Comparison of ENCODE assay signal across 8 cellular contexts in genomic region chr15:81002254-81003022, GRCh38. TPM values are rescaled to one million over a fixed set of nuclear protein-coding genes. Genes with fewer than 3 reads are reported as not detected.
A peak's percentile ranks its signal among the peaks of the same experiment; 100 is the strongest.
DNase-seq lines count a peak whose midpoint lies in the region; ATAC-seq and TF ChIP-seq lines count a peak whose summit lies in the region.

No MANE protein-coding gene starts in this region.

- H3K36me3 ChIP-seq in SK-N-SH (replicated peaks in 1 of 2; ENCODE audit: control insufficient read depth in 1 of 2, insufficient read depth in 2 of 2, low read length in 1 of 2): peaks cover 22 to 36% of the 10 kb centered on the region in 2 experiments

- ATAC-seq in SK-N-SH treated with all-trans-retinoic acid at 6 μM for 48 hours: no peak
- no peak for ATAC-seq in activated naive CD8-positive, alpha-beta T cell treated with anti-CD3 and anti-CD28 coated beads, Interleukin-2, amount 10 ng/mL, durations not matched to agents 7 days and 5 days (ENCODE audit: low read depth)
- ATAC-seq in HG03108 (IDR thresholded peaks at IDR 0.05; ENCODE audit: unreplicated experiment): no peak
- ATAC-seq in activated naive CD4-positive, alpha-beta T cell treated with anti-CD3 and anti-CD28 coated beads, Interleukin-2, amount 50 U/mL, for 72 hours: no peak

- no peak for DNase-seq in SK-N-SH
- DNase-seq in activated naive CD8-positive, alpha-beta T cell treated with anti-CD3 and anti-CD28 coated beads, Interleukin-2, amount 10 ng/mL, durations not matched to agents 7 days and 5 days: no peak
- DNase-seq in iPS-NIHi11 (ENCODE audit: low spot score): peak; percentile 57
- DNase-seq in NAMALWA (ENCODE audit: low spot score): no peak
- DNase-seq in activated naive CD4-positive, alpha-beta T cell treated with anti-CD3 and anti-CD28 coated beads, Interleukin-2, amount 50 U/mL, for 72 hours (ENCODE audit: low spot score in 2 of 2): no peak

- no peaks in the 10 kb centered on the region for H3K27me3 ChIP-seq in SK-N-SH (ENCODE audit: insufficient read depth)

- H3K27ac ChIP-seq in SK-N-SH (ENCODE audit: low read depth in 2 of 2, low read length in 1 of 2): no peak overlapping the region

- H3K9me2 ChIP-seq in SK-N-SH: no peaks in the 10 kb centered on the region

- peaks cover 42% of the 10 kb centered on the region for H4K20me1 ChIP-seq in SK-N-SH (ENCODE audit: insufficient read depth)

- peak overlapping the region; percentile 96; the same call in 1 of the 2 replicates for H3K9ac ChIP-seq in SK-N-SH

- TF ChIP-seq EP300 in SK-N-SH (IDR thresholded peaks at IDR 0.05; ENCODE audit: borderline replicate concordance in 1 of 2, low read depth in 1 of 2, low read length in 1 of 2): no peak

- peak overlapping the region; percentile 70 for H3K4me3 Mint-ChIP-seq in activated naive CD8-positive, alpha-beta T cell treated with anti-CD3 and anti-CD28 coated beads, Interleukin-2, amount 10 ng/mL, durations not matched to agents 7 days and 5 days
- H3K4me3 Mint-ChIP-seq in stimulated activated naive CD8-positive, alpha-beta T cell treated with anti-CD3 and anti-CD28 coated beads, Interleukin-15, Interleukin-2, amounts not matched to agents 100 ng/mL and 50 ng/mL, for 24 hours: peak overlapping the region; percentile 78

- CTCF ChIA-PET in SK-N-SH (lab: Yijun Ruan, JAX): interaction anchor here (1.1 to 2.4 kb wide), 5 partner anchors 9 to 264 kb away, joined by 3 to 9 read pairs (median 5); no protein-coding TSS in a partner anchor

- H3K9me3 ChIP-seq in SK-N-SH: no peaks in the 10 kb centered on the region

- H3F3A ChIP-seq in SK-N-SH (replicated peaks; ENCODE audit: insufficient read depth): peaks cover 12% of the 10 kb centered on the region

- H3K4me2 ChIP-seq in SK-N-SH: peak overlapping the region; percentile 91

- H3K36me3 Mint-ChIP-seq in activated naive CD8-positive, alpha-beta T cell treated with anti-CD3 and anti-CD28 coated beads, Interleukin-2, amount 10 ng/mL, durations not matched to agents 7 days and 5 days: peaks cover 18% of the 10 kb centered on the region
- peaks cover 25% of the 10 kb centered on the region for H3K36me3 Mint-ChIP-seq in stimulated activated naive CD8-positive, alpha-beta T cell treated with anti-CD3 and anti-CD28 coated beads, Interleukin-15, Interleukin-2, amounts not matched to agents 100 ng/mL and 50 ng/mL, for 24 hours (ENCODE audit: low read depth)
- peaks cover 4 to 6% of the 10 kb centered on the region in 2 donors for H3K36me3 Mint-ChIP-seq in activated naive CD4-positive, alpha-beta T cell treated with anti-CD3 and anti-CD28 coated beads, Interleukin-2, amount 50 U/mL, for 72 hours

- POLR2A ChIA-PET in SK-N-SH (lab: Yijun Ruan, JAX): interaction anchor here (1.0 to 1.3 kb wide), 2 partner anchors 12 to 18 kb away, joined by 3 to 4 read pairs; no protein-coding TSS in a partner anchor
- POLR2A ChIA-PET in activated naive CD8-positive, alpha-beta T cell treated with anti-CD3 and anti-CD28 coated beads, Interleukin-2, amount 10 ng/mL, durations not matched to agents 7 days and 5 days (lab: Charles Lee): interaction anchor here (1.1 to 3.3 kb wide), 9 partner anchors 8 to 325 kb away, joined by 3 to 33 read pairs (median 4); no protein-coding TSS in a partner anchor

- 81% methylated on average over 49 of the region's 91 CpGs for WGBS in SK-N-SH (ENCODE audit: low lambda C conversion rate)

- no peak for TF ChIP-seq CTCF in SK-N-SH (IDR thresholded peaks at IDR 0.05)

- peak overlapping the region; percentile 89 to 97 for H3K4me3 ChIP-seq in SK-N-SH (ENCODE audit: low read depth in 2 of 2, low read length in 1 of 2)

- H3K9me3 Mint-ChIP-seq in activated naive CD8-positive, alpha-beta T cell treated with anti-CD3 and anti-CD28 coated beads, Interleukin-2, amount 10 ng/mL, durations not matched to agents 7 days and 5 days: no peaks in the 10 kb centered on the region
- no peaks in the 10 kb centered on the region for H3K9me3 Mint-ChIP-seq in stimulated activated naive CD8-positive, alpha-beta T cell treated with anti-CD3 and anti-CD28 coated beads, Interleukin-15, Interleukin-2, amounts not matched to agents 100 ng/mL and 50 ng/mL, for 24 hours
- H3K9me3 Mint-ChIP-seq in activated naive CD4-positive, alpha-beta T cell treated with anti-CD3 and anti-CD28 coated beads, Interleukin-2, amount 50 U/mL, for 72 hours: peaks cover 0 to 3% of the 10 kb centered on the region in 2 donors

- H3K27me3 Mint-ChIP-seq in activated naive CD8-positive, alpha-beta T cell treated with anti-CD3 and anti-CD28 coated beads, Interleukin-2, amount 10 ng/mL, durations not matched to agents 7 days and 5 days: no peaks in the 10 kb centered on the region
- H3K27me3 Mint-ChIP-seq in stimulated activated naive CD8-positive, alpha-beta T cell treated with anti-CD3 and anti-CD28 coated beads, Interleukin-15, Interleukin-2, amounts not matched to agents 100 ng/mL and 50 ng/mL, for 24 hours: no peaks in the 10 kb centered on the region

- H3K4me1 Mint-ChIP-seq in activated naive CD8-positive, alpha-beta T cell treated with anti-CD3 and anti-CD28 coated beads, Interleukin-2, amount 10 ng/mL, durations not matched to agents 7 days and 5 days: peaks cover 46% of the 10 kb centered on the region
- peaks cover 56% of the 10 kb centered on the region for H3K4me1 Mint-ChIP-seq in stimulated activated naive CD8-positive, alpha-beta T cell treated with anti-CD3 and anti-CD28 coated beads, Interleukin-15, Interleukin-2, amounts not matched to agents 100 ng/mL and 50 ng/mL, for 24 hours (ENCODE audit: low read depth)

- H3K79me2 ChIP-seq in SK-N-SH (ENCODE audit: insufficient read depth): peaks cover 65% of the 10 kb centered on the region

- no peak for TF ChIP-seq RAD21 in SK-N-SH (IDR thresholded peaks at IDR 0.05; ENCODE audit: low read length)

- H3K27ac Mint-ChIP-seq in activated naive CD8-positive, alpha-beta T cell treated with anti-CD3 and anti-CD28 coated beads, Interleukin-2, amount 10 ng/mL, durations not matched to agents 7 days and 5 days: peak overlapping the region; percentile 38
- no peak overlapping the region for H3K27ac Mint-ChIP-seq in stimulated activated naive CD8-positive, alpha-beta T cell treated with anti-CD3 and anti-CD28 coated beads, Interleukin-15, Interleukin-2, amounts not matched to agents 100 ng/mL and 50 ng/mL, for 24 hours
- no peak overlapping the region for H3K27ac Mint-ChIP-seq in activated naive CD4-positive, alpha-beta T cell treated with anti-CD3 and anti-CD28 coated beads, Interleukin-2, amount 50 U/mL, for 72 hours

- peaks cover 11 to 16% of the 10 kb centered on the region in 2 experiments; a peak in 3 of 4 replicates for H3K4me1 ChIP-seq in SK-N-SH (ENCODE audit: control insufficient read depth in 1 of 2, insufficient read depth in 2 of 2, low read depth in 1 of 2, low read length in 1 of 2)

- no peak overlapping the region for H2AFZ ChIP-seq in SK-N-SH (ENCODE audit: low read depth)

TF ChIP-seq in SK-N-SH treated with all-trans-retinoic acid at 6 μM for 48 hours, 23 proteins besides CTCF, POLR2A, EP300 and RAD21 (continues in another document):
- TF ChIP-seq ZNF8 (CRISPR knock-in tag; IDR thresholded peaks at IDR 0.05): no peak
- TF ChIP-seq CSDC2 (CRISPR knock-in tag; IDR thresholded peaks at IDR 0.05): no peak
- TF ChIP-seq ISL1 (CRISPR knock-in tag; IDR thresholded peaks at IDR 0.05): no peak
- TF ChIP-seq ZNF70 (CRISPR knock-in tag; IDR thresholded peaks at IDR 0.05): no peak
- no peak for TF ChIP-seq OSR1 (CRISPR knock-in tag; IDR thresholded peaks at IDR 0.05)
- TF ChIP-seq TCF4 (CRISPR knock-in tag; IDR thresholded peaks at IDR 0.05; ENCODE audit: borderline replicate concordance): no peak
- no peak for TF ChIP-seq ZNF565 (CRISPR knock-in tag; conservative IDR thresholded peaks at IDR 0.05; ENCODE audit: low read depth)
- no peak for TF ChIP-seq BACH2 (CRISPR knock-in tag; IDR thresholded peaks at IDR 0.05; ENCODE audit: borderline replicate concordance)
- no peak for TF ChIP-seq ARNTL (CRISPR knock-in tag; IDR thresholded peaks at IDR 0.05; ENCODE audit: borderline replicate concordance, low read depth)
- TF ChIP-seq CREB5 (CRISPR knock-in tag; IDR thresholded peaks at IDR 0.05; ENCODE audit: low read depth): no peak
- TF ChIP-seq PPARA (CRISPR knock-in tag; IDR thresholded peaks at IDR 0.05; ENCODE audit: borderline replicate concordance): no peak
- no peak for TF ChIP-seq TOX (CRISPR knock-in tag; IDR thresholded peaks at IDR 0.05; ENCODE audit: borderline replicate concordance)
- TF ChIP-seq GLIS3 (CRISPR knock-in tag; IDR thresholded peaks at IDR 0.05): no peak

RNA-seq across cellular contexts. Expression of gene TLNRD1, which starts 1.7 kb away (rescaled TPM):
- 4.4 and 5.0 TPM in 2 replicates for polyA plus RNA-seq in SK-N-SH (2012; rRNA removed)
- 2.5 and 4.3 TPM in 2 replicates for polyA plus RNA-seq in SK-N-SH (2012; cell fraction: cytosol; rRNA removed)
- polyA plus RNA-seq in SK-N-SH (2012; cell fraction: nucleus; rRNA removed): 3.0 and 3.5 TPM in 2 replicates
- 10 to 100 TPM; 24.0 to 24.5 TPM for total RNA-seq in activated naive CD8-positive, alpha-beta T cell treated with anti-CD3 and anti-CD28 coated beads, Interleukin-2, amount 10 ng/mL, durations not matched to agents 7 days and 5 days
- total RNA-seq in activated naive CD4-positive, alpha-beta T cell treated with anti-CD3 and anti-CD28 coated beads, Interleukin-2, amount 50 U/mL, for 72 hours: 10 to 100 TPM in 1 of 2 donors, 1 to 10 TPM in 1; 9.4 to 15.7 TPM

RNA-seq across cellular contexts. Expression of gene MESD, which starts 12.8 kb away (rescaled TPM):
- 12.3 and 15.2 TPM in 2 replicates for polyA plus RNA-seq in SK-N-SH (2012; rRNA removed)
- 16.6 and 17.6 TPM in 2 replicates for polyA plus RNA-seq in SK-N-SH (2012; cell fraction: cytosol; rRNA removed)
- polyA plus RNA-seq in SK-N-SH (2012; cell fraction: nucleus; rRNA removed): 9.3 and 11.0 TPM in 2 replicates
- 10 to 100 TPM; 28.0 to 28.4 TPM for total RNA-seq in activated naive CD8-positive, alpha-beta T cell treated with anti-CD3 and anti-CD28 coated beads, Interleukin-2, amount 10 ng/mL, durations not matched to agents 7 days and 5 days
- 10 to 100 TPM; 15.8 to 21.8 TPM for total RNA-seq in activated naive CD4-positive, alpha-beta T cell treated with anti-CD3 and anti-CD28 coated beads, Interleukin-2, amount 50 U/mL, for 72 hours
